ENCODE assay signal across 27 cellular contexts in the genomic region with DNA sequence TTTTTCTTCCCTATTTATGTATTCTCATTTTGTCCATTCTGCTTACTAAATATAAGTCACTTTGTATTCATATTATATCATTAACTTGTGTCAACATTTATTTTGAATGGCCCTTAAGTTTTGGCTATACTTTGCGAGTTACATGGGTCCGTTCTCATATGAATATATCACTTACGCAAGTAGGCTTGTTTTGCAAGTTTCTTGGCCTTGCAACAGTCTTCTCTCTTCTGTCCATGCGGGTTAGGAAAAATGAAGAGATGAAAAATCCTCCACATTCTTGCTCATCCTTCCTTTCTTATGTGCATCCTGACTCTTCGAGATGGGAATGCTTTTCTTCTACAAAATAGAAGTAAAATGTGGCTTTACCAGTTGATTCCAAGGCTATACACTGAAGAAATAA.
"Had no signal": no experiment of that assay in that cellular context is flagged by ENCODE, and none has a peak within 500 bp of the region (broad histone marks: within the 10 kb centered on the region; RNA-seq: fewer than 3 reads in every experiment).

No MANE protein-coding gene starts in this region.

- ATAC-seq: left colon; left lung; lower lobe of right lung; naive thymus-derived CD8-positive, alpha-beta T cell; psoas muscle; right lobe of liver; stimulated activated memory B cell treated with anti-CD40 and anti-IgM and Interleukin-4, amounts not matched to agents 10 μg/mL and 1 μg/mL and 100 μg/mL, for 72 hours; stimulated activated naive CD8-positive, alpha-beta T cell treated with anti-CD3 and anti-CD28 coated beads, Interleukin-15, amount 100 ng/mL, for 72 hours had no signal

- H3K36me3 ChIP-seq: left lung, lower lobe of right lung, right lobe of liver, tibial nerve, upper lobe of left lung had no signal

- H3K4me3 Mint-ChIP-seq: immature natural killer cell; naive thymus-derived CD8-positive, alpha-beta T cell; nephron; neural crest cell; stimulated activated memory B cell treated with anti-CD40 and anti-IgM and Interleukin-4, amounts not matched to agents 10 μg/mL and 1 μg/mL and 100 μg/mL, for 72 hours; stimulated activated naive CD8-positive, alpha-beta T cell treated with anti-CD3 and anti-CD28 coated beads, Interleukin-15, amount 100 ng/mL, for 72 hours had no signal

- H3K4me1 Mint-ChIP-seq: immature natural killer cell; naive thymus-derived CD8-positive, alpha-beta T cell; nephron; neural crest cell; stimulated activated memory B cell treated with anti-CD40 and anti-IgM and Interleukin-4, amounts not matched to agents 10 μg/mL and 1 μg/mL and 100 μg/mL, for 72 hours; stimulated activated naive CD8-positive, alpha-beta T cell treated with anti-CD3 and anti-CD28 coated beads, Interleukin-15, amount 100 ng/mL, for 72 hours had no signal

- H3K9me3 Mint-ChIP-seq: naive thymus-derived CD8-positive, alpha-beta T cell; nephron; neural crest cell; stimulated activated memory B cell treated with anti-CD40 and anti-IgM and Interleukin-4, amounts not matched to agents 10 μg/mL and 1 μg/mL and 100 μg/mL, for 72 hours; stimulated activated naive CD8-positive, alpha-beta T cell treated with anti-CD3 and anti-CD28 coated beads, Interleukin-15, amount 100 ng/mL, for 72 hours had no signal

- H3K4me2 ChIP-seq: smooth muscle cell had no signal

- H3K27ac Mint-ChIP-seq: immature natural killer cell; naive thymus-derived CD8-positive, alpha-beta T cell; nephron; stimulated activated memory B cell treated with anti-CD40 and anti-IgM and Interleukin-4, amounts not matched to agents 10 μg/mL and 1 μg/mL and 100 μg/mL, for 72 hours; stimulated activated naive CD8-positive, alpha-beta T cell treated with anti-CD3 and anti-CD28 coated beads, Interleukin-15, amount 100 ng/mL, for 72 hours had no signal

- H3K36me3 Mint-ChIP-seq: immature natural killer cell; naive thymus-derived CD8-positive, alpha-beta T cell; stimulated activated memory B cell treated with anti-CD40 and anti-IgM and Interleukin-4, amounts not matched to agents 10 μg/mL and 1 μg/mL and 100 μg/mL, for 72 hours had no signal

- DNase-seq: hypothalamus; immature natural killer cell; kidney; left colon; left lung; lower lobe of right lung; mammary epithelial cell; mesenchymal stem cell; naive thymus-derived CD8-positive, alpha-beta T cell; nucleus accumbens; psoas muscle; right lobe of liver; stimulated activated CD4-positive, alpha-beta T cell treated with anti-CD3 and anti-CD28 coated beads, Interleukin-1b, Interleukin-23, amount 100 ng/mL, for 48 hours; stimulated activated CD4-positive, alpha-beta T cell treated with anti-CD3 and anti-CD28 coated beads, Interleukin-2, amount 100 ng/mL, for 48 hours; stimulated activated CD4-positive, alpha-beta T cell treated with anti-CD3 and anti-CD28 coated beads, Interleukin-4, amount 100 ng/mL, for 4 hours; stimulated activated CD8-positive, alpha-beta memory T cell treated with anti-CD3 and anti-CD28 coated beads, Interleukin-4, amount 100 ng/mL, for 48 hours; stimulated activated naive CD4-positive, alpha-beta T cell treated with Interleukin-2 at 50 U/mL for 16 hours; stimulated activated naive CD8-positive, alpha-beta T cell treated with anti-CD3 and anti-CD28 coated beads, Interleukin-15, amount 100 ng/mL, for 72 hours; substantia nigra; upper lobe of left lung had no signal

- H3K4me1 ChIP-seq: left lung, lower lobe of right lung, parathyroid adenoma, psoas muscle, right lobe of liver, tibial nerve, upper lobe of left lung had no signal

- H2AFZ ChIP-seq: parathyroid adenoma had no signal

- FAIRE-seq: islet of Langerhans, kidney had no signal

- H3K4me3 ChIP-seq: left lung, lower lobe of right lung, psoas muscle, right lobe of liver, smooth muscle cell, tibial nerve, upper lobe of left lung had no signal

- H3K9me3 ChIP-seq: left lung, lower lobe of right lung, psoas muscle, right lobe of liver, tibial nerve, upper lobe of left lung had no signal

- H3K27me3 ChIP-seq: left lung, right lobe of liver, tibial nerve, upper lobe of left lung had no signal

- H3K9ac ChIP-seq: parathyroid adenoma had no signal

- H3K27ac ChIP-seq: left lung, lower lobe of right lung, parathyroid adenoma, psoas muscle, right lobe of liver, tibial nerve, upper lobe of left lung had no signal

- H3K27me3 Mint-ChIP-seq: naive thymus-derived CD8-positive, alpha-beta T cell; stimulated activated memory B cell treated with anti-CD40 and anti-IgM and Interleukin-4, amounts not matched to agents 10 μg/mL and 1 μg/mL and 100 μg/mL, for 72 hours; stimulated activated naive CD8-positive, alpha-beta T cell treated with anti-CD3 and anti-CD28 coated beads, Interleukin-15, amount 100 ng/mL, for 72 hours had no signal

- H3K79me2 ChIP-seq: parathyroid adenoma had no signal
